ENCODE assay signal across 10 cellular contexts in the genomic region with DNA sequence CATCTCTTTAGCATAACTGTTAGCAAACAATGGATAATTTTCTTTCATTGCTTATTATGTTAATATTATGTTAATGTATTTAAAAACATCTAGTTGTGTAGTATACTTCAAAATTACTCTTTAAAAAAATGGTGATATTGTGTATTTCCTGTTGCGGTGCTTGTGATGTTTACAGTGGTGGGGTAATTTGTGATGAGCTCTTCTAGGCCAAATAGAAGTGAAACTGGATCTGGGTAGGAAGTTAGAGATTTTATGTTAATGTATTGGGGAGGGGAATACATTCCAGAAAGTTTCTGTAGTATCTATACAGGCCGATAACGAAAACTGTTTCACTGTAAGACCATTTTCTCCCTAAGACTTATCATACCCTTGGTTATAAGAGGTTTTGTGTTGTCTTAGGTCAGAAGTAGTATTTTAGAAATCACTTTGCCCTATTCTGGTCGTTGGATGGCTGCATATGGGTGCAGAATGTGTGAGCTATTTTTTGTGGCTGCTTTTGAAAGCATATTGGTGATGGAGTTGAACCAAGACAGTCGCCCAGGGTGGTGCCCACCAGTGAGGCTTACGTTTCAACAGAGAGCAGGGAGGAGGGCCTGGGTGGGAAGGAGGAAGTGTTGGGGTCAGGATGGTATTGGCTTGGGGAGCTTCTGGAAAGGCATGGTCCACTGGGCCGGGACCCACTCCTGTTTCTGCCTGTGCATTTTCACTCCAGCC. TPM values are rescaled to one million over a fixed set of nuclear protein-coding genes. Genes with fewer than 3 reads are reported as not detected.
DNase-seq lines count a peak whose midpoint lies in the region; ATAC-seq, FAIRE-seq and TF ChIP-seq lines count a peak whose summit lies in the region.
"Had no signal": no experiment of that assay in that cellular context is flagged by ENCODE, and none has a peak within 500 bp of the region (broad histone marks: within the 10 kb centered on the region; RNA-seq: fewer than 3 reads in every experiment).

No MANE protein-coding gene starts in this region.

- intact Hi-C loops in heart left ventricle (cut with DNase I) (loop anchor here in 2 of 10 donors (5.0 to 10.0 kb wide), 2 partner anchors 51 to 172 kb away; no protein-coding TSS in a partner anchor), left cardiac atrium (cut with DNase I) (no loop called here), kidney (cut with DNase I) (no loop called here), tibial artery (cut with DNase I; ENCODE audit: low total_unique reads) (no loop called here)
- intact Hi-C loops in activated CD4-positive, alpha-beta memory T cell treated with anti-CD3 and anti-CD28 coated beads for 36 hours (cut with micrococcal nuclease) = no loop called here

- TF ChIP-seq POLR2A in heart left ventricle (IDR thresholded peaks at IDR 0.05) = no peak

- H3K9me3 Mint-ChIP-seq in activated CD4-positive, alpha-beta memory T cell treated with anti-CD3 and anti-CD28 coated beads for 36 hours = no peaks in the 10 kb centered on the region

- no peaks in the 10 kb centered on the region for H3K27me3 Mint-ChIP-seq in activated CD4-positive, alpha-beta memory T cell treated with anti-CD3 and anti-CD28 coated beads for 36 hours

- peak overlapping the region in 11 of 12 donors; percentile 6 to 91 (median 37) for H3K27ac ChIP-seq in heart left ventricle
- peak overlapping the region; percentile 16 to 51 for H3K27ac ChIP-seq in kidney (ENCODE audit: low read depth in 2 of 2, low read length in 2 of 2)
- peak overlapping the region; percentile 33 for H3K27ac ChIP-seq in thymus (ENCODE audit: low read depth)
- no peak overlapping the region for H3K27ac ChIP-seq in tibial artery

- POLR2A ChIA-PET in activated CD4-positive, alpha-beta memory T cell treated with anti-CD3 and anti-CD28 coated beads for 36 hours (lab: Charles Lee) = interaction anchor here (1.2 kb wide), 1 partner anchor 9 kb away, joined by 5 read pairs; no protein-coding TSS in a partner anchor

- H3K4me1 Mint-ChIP-seq in activated CD4-positive, alpha-beta memory T cell treated with anti-CD3 and anti-CD28 coated beads for 36 hours (ENCODE audit: low read depth) = peaks cover 71% of the 10 kb centered on the region

- H3K27ac Mint-ChIP-seq in activated CD4-positive, alpha-beta memory T cell treated with anti-CD3 and anti-CD28 coated beads for 36 hours = peak overlapping the region; percentile 79

- ATAC-seq in heart left ventricle (no peak), left cardiac atrium (no peak), HG03095 (IDR thresholded peaks at IDR 0.05; ENCODE audit: unreplicated experiment) (no peak)

- CTCF ChIA-PET in activated CD4-positive, alpha-beta memory T cell treated with anti-CD3 and anti-CD28 coated beads for 36 hours (lab: Charles Lee) = no interaction called here

- H3K4me3 ChIP-seq in heart left ventricle (peak overlapping the region in 1 of 12 donors; percentile 25), kidney (ENCODE audit: low read length in 2 of 2) (no peak overlapping the region), thymus (ENCODE audit: low read length) (no peak overlapping the region), tibial artery (no peak overlapping the region)

- TF ChIP-seq CTCF in heart left ventricle (IDR thresholded peaks at IDR 0.05) (no peak), kidney (IDR thresholded peaks at IDR 0.05; ENCODE audit: borderline replicate concordance, extremely low read depth, insufficient read depth) (no peak), tibial artery (IDR thresholded peaks at IDR 0.05) (no peak)

- 60 to 73% (median 65%) methylated on average over 7 of the region's 7 CpGs for WGBS in heart left ventricle, 4 donors
- 88% methylated on average over 7 of the region's 7 CpGs for WGBS in thymus

- H3K4me1 ChIP-seq in heart left ventricle (peaks cover 19 to 89% (median 76%) of the 10 kb centered on the region in 12 donors), kidney (ENCODE audit: control insufficient read depth in 1 of 2, insufficient read depth in 1 of 2, low read depth in 1 of 2, low read length in 2 of 2) (peaks cover 26 to 66% of the 10 kb centered on the region in 2 donors), thymus (ENCODE audit: control insufficient read depth, insufficient read depth, low read length) (peaks cover 27% of the 10 kb centered on the region), tibial artery (peaks cover 0 to 29% (median 22%) of the 10 kb centered on the region in 4 donors)

- FAIRE-seq in kidney (lab: Jason Lieb, UNC) = no peak

- peak overlapping the region; percentile 30 for H3K4me3 Mint-ChIP-seq in activated CD4-positive, alpha-beta memory T cell treated with anti-CD3 and anti-CD28 coated beads for 36 hours

- no peak overlapping the region for H3K9ac ChIP-seq in kidney (ENCODE audit: low read length in 2 of 2)

- H3K36me3 ChIP-seq in heart left ventricle (no peaks in the 10 kb centered on the region), kidney (ENCODE audit: control insufficient read depth in 1 of 2, insufficient read depth in 2 of 2, low read length in 2 of 2) (no peaks in the 10 kb centered on the region), thymus (ENCODE audit: control insufficient read depth, insufficient read depth) (no peaks in the 10 kb centered on the region), tibial artery (no peaks in the 10 kb centered on the region)

- no peak for DNase-seq in heart left ventricle
- no peak for DNase-seq in left cardiac atrium
- no peak for DNase-seq in activated CD4-positive, alpha-beta memory T cell treated with anti-CD3 and anti-CD28 coated beads for 36 hours
- no peak for DNase-seq in kidney
- DNase-seq in tibial artery = no peak
- no peak for DNase-seq in NCI-H446 (lab: John Stamatoyannopoulos, UW)
- DNase-seq: effector CD8-positive, alpha-beta T cell; RPMI8226 had no signal

- H3K36me3 Mint-ChIP-seq in activated CD4-positive, alpha-beta memory T cell treated with anti-CD3 and anti-CD28 coated beads for 36 hours = no peaks in the 10 kb centered on the region

- H3K27me3 ChIP-seq in heart left ventricle (no peaks in the 10 kb centered on the region), thymus (ENCODE audit: control insufficient read depth, insufficient read depth) (no peaks in the 10 kb centered on the region), tibial artery (no peaks in the 10 kb centered on the region)

- H3K9me3 ChIP-seq in heart left ventricle (no peaks in the 10 kb centered on the region), kidney (ENCODE audit: control insufficient read depth in 1 of 2, low read length in 2 of 2) (no peaks in the 10 kb centered on the region), thymus (ENCODE audit: control insufficient read depth) (no peaks in the 10 kb centered on the region), tibial artery (no peaks in the 10 kb centered on the region)

RNA-seq across cellular contexts. Expression of gene TSHZ1, which starts 5.8 kb away (rescaled TPM):
- total RNA-seq in heart left ventricle (10 to 100 TPM; 14.7 to 27.9 (median 19.5) TPM), left cardiac atrium (10 to 100 TPM; 14.0 to 22.6 TPM), kidney (31.3 TPM)
- polyA plus RNA-seq in heart left ventricle (1 to 10 TPM; 7.5 to 8.8 TPM), kidney (ENCODE audit: insufficient read depth, low read depth, low replicate concordance) (7.0 TPM), thymus (10.2 TPM)
- total RNA-seq in activated CD4-positive, alpha-beta memory T cell treated with anti-CD3 and anti-CD28 coated beads for 36 hours = 10 to 100 TPM; 12.7 to 13.9 TPM

RNA-seq across cellular contexts. Expression of gene PTGR3, which starts 7.4 kb away (rescaled TPM):
- 10 to 100 TPM; 35.3 to 58.2 (median 49.4) TPM for total RNA-seq in heart left ventricle
- 10 to 100 TPM; 13.6 to 33.4 TPM for polyA plus RNA-seq in heart left ventricle
- total RNA-seq in left cardiac atrium = 10 to 100 TPM; 33.8 to 51.1 TPM
- total RNA-seq in activated CD4-positive, alpha-beta memory T cell treated with anti-CD3 and anti-CD28 coated beads for 36 hours = 10 to 100 TPM; 29.6 to 30.2 TPM
- total RNA-seq in kidney = 36.8 TPM
- polyA plus RNA-seq in kidney (ENCODE audit: insufficient read depth, low read depth, low replicate concordance) = 21.1 TPM
- 18.2 TPM for polyA plus RNA-seq in thymus

Comparison
In these comparisons a context has a peak if more than half of its experiments do, and no peak if none do; other contexts are left out.
1. H3K27ac ChIP-seq: peak in heart left ventricle (11 of 12), kidney (2 of 2) and thymus (single experiment); none in tibial artery (0 of 2).